8 cellular contexts compared by ENCODE assay signal in genomic region chr3:195133462-195133861, GRCh38.
DNase-seq lines count a peak whose midpoint lies in the region; ATAC-seq and TF ChIP-seq lines count a peak whose summit lies in the region.

No MANE protein-coding gene starts in this region.

- peak; percentile 45 for DNase-seq in GM10248 (ENCODE audit: extremely low spot score)
- peak; percentile 89 for DNase-seq in NCI-H1105 treated with DMSO at 0.1 percent for 48 hours (lab: John Stamatoyannopoulos, UW)
- peak; percentile 86 for DNase-seq in astrocyte of the spinal cord (ENCODE audit: low read depth, low spot score)
- peak; percentile 61 for DNase-seq in pons (ENCODE audit: low spot score)
- DNase-seq in inferior parietal cortex (ENCODE audit: extremely low spot score), result no peak
- DNase-seq in posterior vena cava (ENCODE audit: low spot score), result no peak
- DNase-seq in NCI-H526 (lab: John Stamatoyannopoulos, UW), result no peak

- no peak overlapping the region for H3K4me3 ChIP-seq in astrocyte of the spinal cord (ENCODE audit: low read depth, low read length)

- no peak for TF ChIP-seq CTCF in GM10248 (IDR thresholded peaks at IDR 0.05; ENCODE audit: control extremely low read depth, extremely low read depth, low read depth, missing control alignments)
- TF ChIP-seq CTCF in astrocyte of the spinal cord (IDR thresholded peaks at IDR 0.05; ENCODE audit: low read depth, low read length), result no peak

- CTCF ChIA-PET in GM10248 (lab: Yijun Ruan, JAX), result interaction anchor here (0.8 to 2.2 kb wide), 10 partner anchors 9 to 462 kb away, joined by 4 to 11 read pairs (median 5); partner anchors contain the start of genes LSG1 and XXYLT1

- POLR2A ChIA-PET in GM10248 (lab: Yijun Ruan, JAX), result no interaction called here

- ATAC-seq in GM21737 (IDR thresholded peaks at IDR 0.05; ENCODE audit: unreplicated experiment), result no peak

- intact Hi-C loops in posterior vena cava (cut with DNase I), result loop anchor here in 1 of 2 donors (10.0 kb wide), 1 partner anchor 121 kb away; no protein-coding TSS in a partner anchor

- in situ Hi-C loops in astrocyte of the spinal cord (cut with HindIII; ENCODE audit: low sequenced_read_pairs), result no loop called here

Comparison
In these comparisons a context has a peak if more than half of its experiments do, and no peak if none do; other contexts are left out.
1. DNase-seq: peak in GM10248 (single experiment), NCI-H1105 treated with DMSO at 0.1 percent for 48 hours (single experiment), astrocyte of the spinal cord (single experiment) and pons (single experiment); none in inferior parietal cortex (single experiment), posterior vena cava (single experiment) and NCI-H526 (0 of 2).